In genomic region chr1:234479310-234479559, GRCh38 we compare ENCODE assay signal across 8 cellular contexts. TPM values are rescaled to one million over a fixed set of nuclear protein-coding genes. Genes with fewer than 3 reads are reported as not detected.
DNase-seq lines count a peak whose midpoint lies in the region; ATAC-seq and TF ChIP-seq lines count a peak whose summit lies in the region.

No MANE protein-coding gene starts in this region.

- H3K27ac Mint-ChIP-seq in activated CD4-positive, alpha-beta T cell treated with anti-CD3 and anti-CD28 coated beads, Interleukin-2, amount 10 ng/mL, durations not matched to agents 24 days and 14 days, result peak overlapping the region; percentile 83
- H3K27ac Mint-ChIP-seq in activated T-helper 2 cell treated with anti-CD3 and anti-CD28 coated beads, Interferon-gamma antibody, Interleukin-2, Interleukin-4, amounts not matched to agents 10 μg/mL and 5 μg/mL and 100 μg/mL, durations not matched to agents 14 hours and 24 hours and 36 hours, result peak overlapping the region; percentile 60

- DNase-seq in activated CD4-positive, alpha-beta T cell treated with anti-CD3 and anti-CD28 coated beads, Interleukin-2, amount 10 ng/mL, durations not matched to agents 24 days and 14 days, result no peak
- DNase-seq in activated CD4-positive, alpha-beta T cell treated with anti-CD3 and anti-CD28 coated beads, Interleukin-2, amount 50 U/mL, for 4 hours, result no peak
- no peak for DNase-seq in activated T-helper 2 cell treated with anti-CD3 and anti-CD28 coated beads, Interferon-gamma antibody, Interleukin-2, Interleukin-4, amounts not matched to agents 10 μg/mL and 5 μg/mL and 100 μg/mL, durations not matched to agents 14 hours and 24 hours and 36 hours (ENCODE audit: low spot score)
- DNase-seq in kidney epithelial cell (ENCODE audit: low read depth) (no peak), SHP77 treated with DMSO at 0.1 percent for 48 hours (lab: John Stamatoyannopoulos, UW) (no peak), UCSD-AML1 (lab: John Stamatoyannopoulos, UW; ENCODE audit: unreplicated experiment) (no peak)

- peaks cover 16% of the 10 kb centered on the region for H3K36me3 Mint-ChIP-seq in activated CD4-positive, alpha-beta T cell treated with anti-CD3 and anti-CD28 coated beads, Interleukin-2, amount 10 ng/mL, durations not matched to agents 24 days and 14 days (ENCODE audit: low read depth)
- peaks cover 14% of the 10 kb centered on the region for H3K36me3 Mint-ChIP-seq in activated T-helper 2 cell treated with anti-CD3 and anti-CD28 coated beads, Interferon-gamma antibody, Interleukin-2, Interleukin-4, amounts not matched to agents 10 μg/mL and 5 μg/mL and 100 μg/mL, durations not matched to agents 14 hours and 24 hours and 36 hours (ENCODE audit: low read depth)

- ATAC-seq in HG02981 (IDR thresholded peaks at IDR 0.05; ENCODE audit: unreplicated experiment), result no peak

- H3K27me3 Mint-ChIP-seq in activated CD4-positive, alpha-beta T cell treated with anti-CD3 and anti-CD28 coated beads, Interleukin-2, amount 10 ng/mL, durations not matched to agents 24 days and 14 days, result peaks cover 12% of the 10 kb centered on the region
- H3K27me3 Mint-ChIP-seq in activated T-helper 2 cell treated with anti-CD3 and anti-CD28 coated beads, Interferon-gamma antibody, Interleukin-2, Interleukin-4, amounts not matched to agents 10 μg/mL and 5 μg/mL and 100 μg/mL, durations not matched to agents 14 hours and 24 hours and 36 hours (ENCODE audit: low read depth), result peaks cover 16% of the 10 kb centered on the region

- no peaks in the 10 kb centered on the region for H3K27me3 ChIP-seq in kidney epithelial cell (ENCODE audit: control insufficient read depth, insufficient read depth, low read length)

- no peaks in the 10 kb centered on the region for H3K36me3 ChIP-seq in kidney epithelial cell (ENCODE audit: control insufficient read depth, insufficient read depth, low read length)

- H3K4me3 Mint-ChIP-seq in activated CD4-positive, alpha-beta T cell treated with anti-CD3 and anti-CD28 coated beads, Interleukin-2, amount 10 ng/mL, durations not matched to agents 24 days and 14 days, result peak overlapping the region; percentile 75
- H3K4me3 Mint-ChIP-seq in activated T-helper 2 cell treated with anti-CD3 and anti-CD28 coated beads, Interferon-gamma antibody, Interleukin-2, Interleukin-4, amounts not matched to agents 10 μg/mL and 5 μg/mL and 100 μg/mL, durations not matched to agents 14 hours and 24 hours and 36 hours (ENCODE audit: low read depth), result peak overlapping the region; percentile 70

- H3K4me1 Mint-ChIP-seq in activated CD4-positive, alpha-beta T cell treated with anti-CD3 and anti-CD28 coated beads, Interleukin-2, amount 10 ng/mL, durations not matched to agents 24 days and 14 days, result peaks cover 30% of the 10 kb centered on the region
- H3K4me1 Mint-ChIP-seq in activated T-helper 2 cell treated with anti-CD3 and anti-CD28 coated beads, Interferon-gamma antibody, Interleukin-2, Interleukin-4, amounts not matched to agents 10 μg/mL and 5 μg/mL and 100 μg/mL, durations not matched to agents 14 hours and 24 hours and 36 hours (ENCODE audit: low read depth), result peaks cover 43% of the 10 kb centered on the region

- no peak for TF ChIP-seq CTCF in kidney epithelial cell (IDR thresholded peaks at IDR 0.05; ENCODE audit: insufficient read depth, low read length, poor library complexity, severe bottlenecking)

- intact Hi-C loops in activated CD4-positive, alpha-beta T cell treated with anti-CD3 and anti-CD28 coated beads, Interleukin-2, amount 10 ng/mL, durations not matched to agents 24 days and 14 days (cut with micrococcal nuclease), result loop anchor here (2.0 to 10.0 kb wide), 3 partner anchors 77 to 850 kb away; partner anchors contain the start of genes ARID4B and GGPS1
- intact Hi-C loops in activated T-helper 2 cell treated with anti-CD3 and anti-CD28 coated beads, Interferon-gamma antibody, Interleukin-2, Interleukin-4, amounts not matched to agents 10 μg/mL and 5 μg/mL and 100 μg/mL, durations not matched to agents 14 hours and 24 hours and 36 hours (cut with micrococcal nuclease), result loop anchor here (5.0 to 10.0 kb wide), 3 partner anchors 72 to 846 kb away; partner anchors contain the start of genes ARID4B and GGPS1

- H3K4me3 ChIP-seq in kidney epithelial cell (ENCODE audit: low read depth, low read length), result peak overlapping the region; percentile 61

- H3K9me3 Mint-ChIP-seq in activated CD4-positive, alpha-beta T cell treated with anti-CD3 and anti-CD28 coated beads, Interleukin-2, amount 10 ng/mL, durations not matched to agents 24 days and 14 days, result no peaks in the 10 kb centered on the region
- no peaks in the 10 kb centered on the region for H3K9me3 Mint-ChIP-seq in activated T-helper 2 cell treated with anti-CD3 and anti-CD28 coated beads, Interferon-gamma antibody, Interleukin-2, Interleukin-4, amounts not matched to agents 10 μg/mL and 5 μg/mL and 100 μg/mL, durations not matched to agents 14 hours and 24 hours and 36 hours

- peak overlapping the region; percentile 20 for H3K27ac ChIP-seq in temporal lobe (ENCODE audit: low read depth, low read length)

RNA-seq across cellular contexts. Expression of gene TARBP1, which starts 0.3 kb away (rescaled TPM):
- 70.7 and 75.9 TPM in 2 replicates for total RNA-seq in activated CD4-positive, alpha-beta T cell treated with anti-CD3 and anti-CD28 coated beads, Interleukin-2, amount 10 ng/mL, durations not matched to agents 24 days and 14 days
- total RNA-seq in activated T-helper 2 cell treated with anti-CD3 and anti-CD28 coated beads, Interferon-gamma antibody, Interleukin-2, Interleukin-4, amounts not matched to agents 10 μg/mL and 5 μg/mL and 100 μg/mL, durations not matched to agents 14 hours and 24 hours and 36 hours, result 79.7 and 87.5 TPM in 2 replicates
- total RNA-seq in kidney epithelial cell, result 17.3 and 22.1 TPM in 2 replicates
- total RNA-seq in temporal lobe, result 42.3 TPM
